In the genomic region with DNA sequence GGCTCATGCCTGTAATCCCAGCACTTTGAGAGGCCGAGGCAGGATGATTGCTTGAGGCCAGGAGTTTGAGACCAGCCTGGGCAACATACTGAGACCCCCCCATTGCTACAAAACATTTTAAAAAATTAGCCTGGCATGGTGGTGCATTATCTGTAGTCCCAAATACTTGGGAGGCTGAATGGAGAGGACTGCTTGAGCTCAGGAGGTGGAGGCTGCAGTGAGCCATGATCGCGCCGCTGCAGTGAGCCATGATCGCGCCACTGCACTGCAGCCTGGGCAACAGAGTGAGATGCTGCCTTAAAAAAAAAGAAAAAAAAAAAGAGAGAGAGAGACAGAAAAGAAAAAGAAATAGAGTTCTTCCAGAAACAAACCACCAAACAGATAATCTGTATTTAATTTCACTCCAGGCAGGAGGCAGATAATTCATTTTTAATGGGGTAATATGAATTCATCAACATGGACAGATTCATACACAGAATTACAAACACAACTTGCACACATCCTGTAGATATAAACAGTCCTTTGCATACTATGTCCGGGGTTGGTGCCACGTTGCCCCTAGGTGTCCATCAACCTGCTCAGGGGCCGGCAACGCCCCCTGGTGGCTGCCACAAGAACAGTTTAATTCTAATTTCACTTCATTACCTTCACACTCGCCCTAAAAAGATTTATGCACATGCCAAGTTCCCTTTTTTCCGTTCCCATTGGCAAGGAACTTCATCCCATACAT, we compare ENCODE assay signal across 8 cellular contexts. TPM values are rescaled to one million over a fixed set of nuclear protein-coding genes. Genes with fewer than 3 reads are reported as not detected.
A peak's percentile ranks its signal among the peaks of the same experiment; 100 is the strongest.
DNase-seq lines count a peak whose midpoint lies in the region; ATAC-seq and TF ChIP-seq lines count a peak whose summit lies in the region.

No MANE protein-coding gene starts in this region.

- TF ChIP-seq CTCF in nephron progenitor cell (IDR thresholded peaks at IDR 0.05) (peak; percentile 90), transverse colon (IDR thresholded peaks at IDR 0.05) (peak; percentile 82 to 93 (median 86))

- no peak for TF ChIP-seq EP300 in transverse colon (IDR thresholded peaks at IDR 0.05; ENCODE audit: low read depth)

- peaks cover 13% of the 10 kb centered on the region for H3K27me3 Mint-ChIP-seq in nephron progenitor cell (ENCODE audit: low read depth, poor library complexity)

- H3K36me3 ChIP-seq in transverse colon = no peaks in the 10 kb centered on the region

- H3K9me3 Mint-ChIP-seq in nephron progenitor cell = no peaks in the 10 kb centered on the region

- no peak overlapping the region for H3K4me3 ChIP-seq in transverse colon

- no peaks in the 10 kb centered on the region for H3K27me3 ChIP-seq in transverse colon

- no peak for TF ChIP-seq POLR2A in transverse colon (IDR thresholded peaks at IDR 0.05)

- H3K4me3 Mint-ChIP-seq in nephron progenitor cell = no peak overlapping the region

- peak; percentile 57 for ATAC-seq in HG02943 (IDR thresholded peaks at IDR 0.05; ENCODE audit: low read depth, unreplicated experiment)
- no peak for ATAC-seq in HG02763 (IDR thresholded peaks at IDR 0.05; ENCODE audit: unreplicated experiment)

- peaks cover 45% of the 10 kb centered on the region for H3K4me1 Mint-ChIP-seq in nephron progenitor cell

- H3K27ac ChIP-seq in epithelial cell of prostate = peak overlapping the region; percentile 71
- peak overlapping the region; percentile 52 to 78 (median 60) for H3K27ac ChIP-seq in transverse colon

- WGBS in transverse colon (ENCODE audit: low coverage in 1 of 2), 2 donors = 48 to 78% methylated on average over 6 to 12 of the region's 12 CpGs

- H3K4me1 ChIP-seq in transverse colon = peaks cover 9 to 38% (median 27%) of the 10 kb centered on the region in 4 donors

- in situ Hi-C loops in transverse colon (cut with MboI; ENCODE audit: low pct_ligation_motif_present in 1 of 4, low pct_unique_long_range_greater_than_20kb in 1 of 4, low sequenced_read_pairs in 3 of 4) = loop anchor here (10.0 to 25.0 kb wide), 4 partner anchors 247 to 772 kb away; no protein-coding TSS in a partner anchor

- H3K27ac Mint-ChIP-seq in nephron progenitor cell = no peak overlapping the region

- H3K36me3 Mint-ChIP-seq in nephron progenitor cell (ENCODE audit: low read depth) = no peaks in the 10 kb centered on the region

- intact Hi-C loops in transverse colon (cut with DNase I; ENCODE audit: low total_unique reads) = no loop called here

- DNase-seq in ELF-1 (ENCODE audit: low read depth, low spot score) (peak; percentile 60), NCI-H82 treated with DMSO at 0.1 percent for 48 hours (lab: John Stamatoyannopoulos, UW; ENCODE audit: unreplicated experiment) (peak; percentile 64), epithelial cell of prostate (ENCODE audit: low read depth, low spot score) (no peak), nephron progenitor cell (peak; percentile 63), transverse colon (peak; percentile 64)
- DNase-seq in activated CD8-positive, alpha-beta memory T cell treated with anti-CD3 and anti-CD28 coated beads, Interleukin-2, amount 50 U/mL, for 4 hours = peak; percentile 65

- no peaks in the 10 kb centered on the region for H3K9me3 ChIP-seq in transverse colon

RNA-seq across cellular contexts. Expression of a gene that starts 15.9 kb away (rescaled TPM):
- 10 to 100 TPM in 3 of 4 donors, 1 to 10 TPM in 1; 6.6 to 25.3 (median 19.4) TPM for total RNA-seq in transverse colon

RNA-seq across cellular contexts. Expression of a gene that starts 22.7 kb away (rescaled TPM):
- 10 to 100 TPM in 3 of 4 donors, 1 to 10 TPM in 1; 8.5 to 52.7 (median 21.3) TPM for total RNA-seq in transverse colon
